In the genomic region with DNA sequence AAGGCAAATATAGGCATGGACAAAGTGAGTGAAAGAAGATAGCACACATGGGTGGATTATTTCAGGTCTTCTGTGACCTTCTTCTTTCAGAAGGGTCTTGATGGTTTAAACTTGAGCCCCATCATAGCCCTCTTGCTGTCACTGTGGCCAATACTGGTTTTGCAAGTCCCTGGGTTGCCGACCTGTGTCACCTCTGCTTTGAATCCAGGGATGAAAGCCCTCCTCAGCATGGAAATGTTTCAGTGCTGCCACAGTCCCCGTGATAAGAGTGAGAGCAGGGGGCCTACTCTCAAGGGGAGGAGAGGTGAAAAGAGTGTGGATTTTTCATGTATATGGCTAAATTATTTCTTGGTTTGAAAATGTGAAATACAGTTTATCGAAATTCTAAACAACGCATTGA, we compare ENCODE assay signal across 1 cellular context.
TF ChIP-seq lines count a peak whose summit lies in the region.

No MANE protein-coding gene starts in this region.

TF ChIP-seq in HepG2, 621 proteins besides CTCF, POLR2A, EP300 and RAD21 (continued from another document):
- TF ChIP-seq ZBTB1 (CRISPR knock-in tag; IDR thresholded peaks at IDR 0.05; ENCODE audit: borderline replicate concordance): no peak
- no peak for TF ChIP-seq NCOA5 (CRISPR knock-in tag; IDR thresholded peaks at IDR 0.05)
- no peak for TF ChIP-seq SNAPC2 (CRISPR knock-in tag; IDR thresholded peaks at IDR 0.05)
